Comparison of ENCODE assay signal across 8 cellular contexts in the genomic region with DNA sequence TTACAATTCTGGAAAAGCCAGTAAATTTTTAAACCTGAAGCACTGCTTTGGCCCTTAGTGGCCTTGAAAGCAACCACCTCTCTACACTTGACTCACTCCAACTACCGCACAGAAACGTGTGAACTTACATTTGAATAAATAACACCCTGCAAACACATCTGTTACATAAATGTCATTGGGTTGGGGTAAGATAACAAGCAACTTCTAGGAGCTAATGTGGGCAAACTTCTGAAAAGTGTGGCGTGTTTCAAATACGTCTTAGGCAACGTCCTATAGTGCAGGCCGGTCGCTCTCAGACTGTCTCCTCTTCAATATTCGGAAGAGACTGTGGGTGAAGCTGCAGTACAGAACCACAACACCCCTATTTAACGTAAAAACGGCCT. TPM values are rescaled to one million over a fixed set of nuclear protein-coding genes. Genes with fewer than 3 reads are reported as not detected.
DNase-seq lines count a peak whose midpoint lies in the region; ATAC-seq and TF ChIP-seq lines count a peak whose summit lies in the region.

No MANE protein-coding gene starts in this region.

- no peak for TF ChIP-seq CTCF in gastrocnemius medialis (IDR thresholded peaks at IDR 0.05 in 4 of 5, conservative IDR thresholded peaks at IDR 0.05 in 1 of 5)

- ATAC-seq in GM19438 (IDR thresholded peaks at IDR 0.05; ENCODE audit: low read depth, unreplicated experiment): peak; percentile 40
- ATAC-seq in HG03457 (IDR thresholded peaks at IDR 0.05; ENCODE audit: unreplicated experiment): peak; percentile 21
- peak; percentile 49 to 59 for ATAC-seq in activated naive CD4-positive, alpha-beta T cell treated with anti-CD3 and anti-CD28 coated beads, Interleukin-2, amount 50 U/mL, for 72 hours
- ATAC-seq in gastrocnemius medialis: peak; percentile 69 to 70

- no peaks in the 10 kb centered on the region for H3K9me3 ChIP-seq in gastrocnemius medialis

- in situ Hi-C loops in gastrocnemius medialis (cut with MboI; ENCODE audit: low sequenced_read_pairs in 4 of 4): no loop called here

- no peaks in the 10 kb centered on the region for H3K9me3 Mint-ChIP-seq in activated naive CD4-positive, alpha-beta T cell treated with anti-CD3 and anti-CD28 coated beads, Interleukin-2, amount 50 U/mL, for 72 hours

- peaks cover 24 to 39% of the 10 kb centered on the region in 2 donors for H3K36me3 Mint-ChIP-seq in activated naive CD4-positive, alpha-beta T cell treated with anti-CD3 and anti-CD28 coated beads, Interleukin-2, amount 50 U/mL, for 72 hours

- peak overlapping the region; percentile 78 to 89 (median 84) for H3K4me3 ChIP-seq in gastrocnemius medialis

- DNase-seq in DMS53 treated with DMSO at 0.1 percent for 48 hours (lab: John Stamatoyannopoulos, UW; ENCODE audit: unreplicated experiment): peak; percentile 28
- no peak for DNase-seq in activated naive CD4-positive, alpha-beta T cell treated with anti-CD3 and anti-CD28 coated beads, Interleukin-2, amount 50 U/mL, for 72 hours (ENCODE audit: low spot score in 2 of 2)
- DNase-seq in hepatic stellate cell (ENCODE audit: low spot score): peak; percentile 4
- no peak for DNase-seq in gastrocnemius medialis
- no peak for DNase-seq in NCI-H187 treated with DMSO at 0.1 percent for 48 hours (lab: John Stamatoyannopoulos, UW)
- DNase-seq in HCEC 1CT: no peak

- peak overlapping the region; percentile 80 to 85 (median 84) for H3K27ac ChIP-seq in gastrocnemius medialis

- peaks cover 0 to 9% of the 10 kb centered on the region in 2 donors for H3K36me3 ChIP-seq in gastrocnemius medialis

- H3K27me3 ChIP-seq in gastrocnemius medialis: no peaks in the 10 kb centered on the region

- H3K27ac Mint-ChIP-seq in activated naive CD4-positive, alpha-beta T cell treated with anti-CD3 and anti-CD28 coated beads, Interleukin-2, amount 50 U/mL, for 72 hours: peak overlapping the region; percentile 95 to 97

- intact Hi-C loops in gastrocnemius medialis (cut with DNase I; ENCODE audit: low total_unique reads): no loop called here

- TF ChIP-seq POLR2A in gastrocnemius medialis (IDR thresholded peaks at IDR 0.05): no peak

- H3K4me1 ChIP-seq in gastrocnemius medialis: peaks cover 16 to 25% of the 10 kb centered on the region in 2 donors

RNA-seq across cellular contexts. Expression of gene ORC5, which starts 0.5 kb away (rescaled TPM):
- 10 to 100 TPM; 19.6 to 23.2 TPM for total RNA-seq in activated naive CD4-positive, alpha-beta T cell treated with anti-CD3 and anti-CD28 coated beads, Interleukin-2, amount 50 U/mL, for 72 hours
- 10 to 100 TPM in 2 of 4 donors, 1 to 10 TPM in 2; 4.3 to 58.1 (median 12.6) TPM for total RNA-seq in gastrocnemius medialis

Comparison
In these comparisons a context has a peak if more than half of its experiments do, and no peak if none do; other contexts are left out.
1. DNase-seq: peak in DMS53 treated with DMSO at 0.1 percent for 48 hours (single experiment) and hepatic stellate cell (single experiment); none in activated naive CD4-positive, alpha-beta T cell treated with anti-CD3 and anti-CD28 coated beads, Interleukin-2, amount 50 U/mL, for 72 hours (0 of 2), gastrocnemius medialis (0 of 2), NCI-H187 treated with DMSO at 0.1 percent for 48 hours (single experiment) and HCEC 1CT (single experiment).
2. Peak in every context shown above with its lines, with median percentiles within 50 percentile points of each other: ATAC-seq.